ENCODE assay signal across 27 cellular contexts in the genomic region with DNA sequence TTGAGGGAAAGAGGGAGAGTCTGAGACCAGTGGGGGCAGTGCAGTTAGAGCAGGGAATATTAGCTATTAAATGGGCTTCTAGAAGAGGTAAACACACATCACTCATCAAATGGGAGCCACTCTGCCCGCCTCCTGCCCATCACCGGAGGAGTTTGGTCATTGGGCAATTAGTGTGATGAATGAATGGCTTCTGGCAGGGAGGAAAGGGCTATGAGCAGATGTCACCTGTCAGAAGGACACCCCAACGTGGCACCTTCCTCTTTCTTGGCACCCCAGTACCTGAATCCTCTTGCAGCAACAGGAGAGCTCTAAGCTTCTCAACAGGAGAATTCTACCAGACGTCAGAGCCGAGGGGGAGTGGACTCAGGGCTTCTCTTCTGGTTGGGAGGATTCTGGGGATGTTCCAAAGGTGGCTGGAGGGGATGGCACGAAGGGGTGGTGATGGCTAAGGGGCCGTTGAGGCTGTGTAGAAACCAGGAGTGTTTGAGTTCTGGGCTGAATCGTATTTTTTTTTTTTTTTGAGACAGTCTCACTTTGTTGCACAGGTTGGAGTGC. TPM values are rescaled to one million over a fixed set of nuclear protein-coding genes. Genes with fewer than 3 reads are reported as not detected.
DNase-seq lines count a peak whose midpoint lies in the region; ATAC-seq and TF ChIP-seq lines count a peak whose summit lies in the region.
"Had no signal": no experiment of that assay in that cellular context is flagged by ENCODE, and none has a peak within 500 bp of the region (broad histone marks: within the 10 kb centered on the region; RNA-seq: fewer than 3 reads in every experiment).

No MANE protein-coding gene starts in this region.

- no peaks in the 10 kb centered on the region for H3K27me3 ChIP-seq in IMR-90 (ENCODE audit: control insufficient read depth, insufficient read depth, low read length)
- H3K27me3 ChIP-seq in sigmoid colon: no peaks in the 10 kb centered on the region
- H3K27me3 ChIP-seq: right lobe of liver, transverse colon had no signal

- no CpG with 5 or more reads among the region's 8 CpGs for WGBS in IMR-90 (ENCODE audit: extremely low coverage in 2 of 2, insufficient read length in 1 of 2), 2 experiments
- WGBS in sigmoid colon, 2 donors: 84 to 87% methylated on average over 8 of the region's 8 CpGs

- H2BK120ac ChIP-seq in IMR-90 (ENCODE audit: low read depth, low read length): peak overlapping the region; percentile 68; the same call in 1 of the 2 replicates

- no peak overlapping the region; a peak in 1 of 4 replicates for H4K8ac ChIP-seq in IMR-90 (ENCODE audit: low read depth in 2 of 2, low read length in 2 of 2)

- H2AK5ac ChIP-seq in IMR-90 (ENCODE audit: low read depth, low read length): peak overlapping the region; percentile 81

- H3K4me1 ChIP-seq in IMR-90 (ENCODE audit: control insufficient read depth, insufficient read depth, low read length): peaks cover 24% of the 10 kb centered on the region
- H3K4me1 ChIP-seq in sigmoid colon: peaks cover 0 to 26% (median 7%) of the 10 kb centered on the region in 4 donors
- H3K4me1 ChIP-seq: parathyroid adenoma, right lobe of liver had no signal

- H3K4me3 ChIP-seq in IMR-90 (ENCODE audit: insufficient read depth, low read depth, low read length): no peak overlapping the region
- H3K4me3 ChIP-seq in coronary artery: no peak overlapping the region
- no peak overlapping the region for H3K4me3 ChIP-seq in sigmoid colon
- no peak overlapping the region for H3K4me3 ChIP-seq in foreskin fibroblast (ENCODE audit: low read depth in 1 of 2, low read length in 2 of 2)
- H3K4me3 ChIP-seq: right lobe of liver, transverse colon had no signal

- H3K23ac ChIP-seq in IMR-90 (ENCODE audit: low read depth, low read length): no peak overlapping the region

- TF ChIP-seq CTCF in IMR-90 (conservative IDR thresholded peaks at IDR 0.05; ENCODE audit: low read depth, low read length) (no peak), coronary artery (IDR thresholded peaks at IDR 0.05) (no peak), sigmoid colon (IDR thresholded peaks at IDR 0.05) (no peak), foreskin fibroblast (IDR thresholded peaks at IDR 0.05; ENCODE audit: low read depth, low read length) (no peak)

- peaks cover 0 to 5% of the 10 kb centered on the region in 2 experiments; a peak in 1 of 4 replicates for H3K79me1 ChIP-seq in IMR-90 (ENCODE audit: low read depth in 1 of 2, low read length in 2 of 2)

- H3K27ac ChIP-seq in IMR-90 (ENCODE audit: insufficient read depth, low read length): no peak overlapping the region
- H3K27ac ChIP-seq in coronary artery: no peak overlapping the region
- peak overlapping the region; percentile 61 to 74 (median 70) for H3K27ac ChIP-seq in sigmoid colon
- H3K27ac ChIP-seq: 22Rv1, parathyroid adenoma, right lobe of liver had no signal

- peak overlapping the region; percentile 51 for H2BK20ac ChIP-seq in IMR-90 (ENCODE audit: low read depth, low read length)

- no peak overlapping the region for H2BK5ac ChIP-seq in IMR-90 (ENCODE audit: low read depth, low read length, poor library complexity, severe bottlenecking)

- H4K91ac ChIP-seq in IMR-90 (ENCODE audit: insufficient read depth, low read depth, low read length): peak overlapping the region; percentile 3; the same call in 1 of the 2 replicates

- no peak overlapping the region for H2AK9ac ChIP-seq in IMR-90 (replicated peaks; ENCODE audit: low read depth, low read length, poor library complexity)

- H3K9me3 ChIP-seq in IMR-90 (ENCODE audit: control insufficient read depth, insufficient read depth, low read length) (no peaks in the 10 kb centered on the region), sigmoid colon (no peaks in the 10 kb centered on the region)
- H3K9me3 ChIP-seq: right lobe of liver, transverse colon had no signal

- no peak overlapping the region for H3K4me2 ChIP-seq in IMR-90 (ENCODE audit: low read depth, low read length)

- 0 out of 3 replicates have a peak overlapping the region, but pooled peaks have one; percentile 43 for H2BK15ac ChIP-seq in IMR-90 (ENCODE audit: low read depth, low read length)

- CTCF ChIA-PET in IMR-90 (lab: Yijun Ruan, JAX): no interaction called here

- TF ChIP-seq EP300 in sigmoid colon (IDR thresholded peaks at IDR 0.05): no peak

- in situ Hi-C loops in IMR-90 (cut with MboI; ENCODE audit: low sequenced_read_pairs): no loop called here

- H3K14ac ChIP-seq in IMR-90 (replicated peaks; ENCODE audit: low read depth, low read length): peak overlapping the region; percentile 52

- TF ChIP-seq RAD21 in IMR-90 (IDR thresholded peaks at IDR 0.05; ENCODE audit: low read length): no peak

- H4K20me1 ChIP-seq in IMR-90 (ENCODE audit: insufficient read depth, low read length): no peaks in the 10 kb centered on the region

- no peak for TF ChIP-seq POLR2A in IMR-90 (IDR thresholded peaks at IDR 0.05; ENCODE audit: low read depth, low read length)
- no peak for TF ChIP-seq POLR2A in sigmoid colon (IDR thresholded peaks at IDR 0.05)

- peaks cover 21% of the 10 kb centered on the region for H3K9me1 ChIP-seq in IMR-90 (ENCODE audit: insufficient read depth, low read length)

- peak; percentile 28 for DNase-seq in DMS 273 (lab: John Stamatoyannopoulos, UW; ENCODE audit: unreplicated experiment)
- DNase-seq in DMS 273 treated with DMSO at 0.1 percent for 48 hours (lab: John Stamatoyannopoulos, UW): no peak
- no peak for DNase-seq in IMR-90
- DNase-seq in coronary artery (ENCODE audit: low spot score): peak; percentile 62
- DNase-seq in sigmoid colon: peak; percentile 50
- DNase-seq in occipital lobe (lab: John Stamatoyannopoulos, UW): no peak
- DNase-seq in HK-2 (ENCODE audit: unreplicated experiment): no peak
- no peak for DNase-seq in foreskin fibroblast
- DNase-seq: CD8-positive, alpha-beta T cell; Karpas-422; mesendoderm; MV-4-11; NCI-H1930; NCI-H226; stimulated activated CD4-positive, alpha-beta T cell treated with anti-CD3 and anti-CD28 coated beads, Interleukin-15, amount 100 ng/mL, for 24 hours; SW 1271; T1000; transverse colon had no signal

- H3K36me3 ChIP-seq in IMR-90 (ENCODE audit: control insufficient read depth, insufficient read depth, low read length) (no peaks in the 10 kb centered on the region), sigmoid colon (no peaks in the 10 kb centered on the region)
- H3K36me3 ChIP-seq: right lobe of liver, transverse colon had no signal

- H3K56ac ChIP-seq in IMR-90 (ENCODE audit: extremely low read depth, insufficient read depth, low read length): no peak overlapping the region

- BruUV-seq in IMR-90 (replicated peaks; lab: Mats Ljungman, UMichigan): no TSS peak

- 0 out of 2 replicates have a peak overlapping the region, but pooled peaks have one; percentile 15 for H3K4ac ChIP-seq in IMR-90 (ENCODE audit: low read depth, low read length)

- intact Hi-C loops in IMR-90 (cut with micrococcal nuclease): no loop called here
- intact Hi-C loops in sigmoid colon (cut with DNase I): no loop called here

- POLR2A ChIA-PET in IMR-90 (lab: Charles Lee; ENCODE audit: unreplicated experiment): no interaction called here

- no peak overlapping the region for H2AFZ ChIP-seq in IMR-90 (replicated peaks; ENCODE audit: low read length, poor library complexity)
- H2AFZ ChIP-seq: parathyroid adenoma had no signal

- no peak for ATAC-seq in IMR-90 (ENCODE audit: low read depth)
- ATAC-seq: activated naive CD4-positive, alpha-beta T cell treated with anti-CD3 and anti-CD28 coated beads, Interleukin-2, amount 50 U/mL, for 72 hours; activated T-helper 17 cell treated with anti-CD3 and anti-CD28 coated beads, Interleukin-2, amount 50 U/mL, for 72 hours; CD8-positive, alpha-beta T cell; naive thymus-derived CD8-positive, alpha-beta T cell; WTC11 had no signal

- no peak overlapping the region for H4K5ac ChIP-seq in IMR-90 (ENCODE audit: low read depth, low read length)

- H3K18ac ChIP-seq in IMR-90 (ENCODE audit: low read depth, low read length): no peak overlapping the region

- dilution Hi-C loops in IMR-90 (cut with HindIII; ENCODE audit: low sequenced_read_pairs, unreplicated experiment): no loop called here

- no peak overlapping the region for H3K9ac ChIP-seq in IMR-90 (ENCODE audit: low read depth, low read length)
- H3K9ac ChIP-seq: parathyroid adenoma had no signal

TF ChIP-seq in IMR-90, 13 proteins besides CTCF, POLR2A, EP300 and RAD21 (continues in another document):
- TF ChIP-seq FOS (IDR thresholded peaks at IDR 0.05; ENCODE audit: low read depth, low read length) (no peak), BHLHE40 (IDR thresholded peaks at IDR 0.05; ENCODE audit: low read depth, low read length) (no peak), NFE2L2 (IDR thresholded peaks at IDR 0.05; ENCODE audit: low read depth, low read length) (no peak), MAFK (IDR thresholded peaks at IDR 0.05; ENCODE audit: low read depth, low read length) (no peak), MAZ (IDR thresholded peaks at IDR 0.05; ENCODE audit: borderline replicate concordance, low read depth, low read length) (no peak)

RNA-seq across cellular contexts. Expression of a gene that starts 11.0 kb away (rescaled TPM):
- total RNA-seq in IMR-90 (2012; rRNA removed) (1.7 and 3.4 TPM in 2 replicates), sigmoid colon (10 to 100 TPM; 14.8 to 31.4 (median 26.2) TPM), occipital lobe (0.78 TPM)
- polyA plus RNA-seq in IMR-90 (2012; rRNA removed) (8.4 and 9.0 TPM in 2 replicates), sigmoid colon (10 to 100 TPM in 1 of 3 donors, 1 to 10 TPM in 2; 1.4 to 34.6 (median 4.8) TPM)
- polyA plus RNA-seq in IMR-90 (2012; cell fraction: cytosol; rRNA removed): 5.2 and 16.8 TPM in 2 replicates
- 7.4 and 9.5 TPM in 2 replicates for polyA plus RNA-seq in IMR-90 (2012; cell fraction: nucleus; rRNA removed; ENCODE audit: low replicate concordance)
- total RNA-seq: activated naive CD4-positive, alpha-beta T cell treated with anti-CD3 and anti-CD28 coated beads, Interleukin-2, amount 50 U/mL, for 72 hours; activated T-helper 17 cell treated with anti-CD3 and anti-CD28 coated beads, Interleukin-2, amount 50 U/mL, for 72 hours; G401; naive thymus-derived CD8-positive, alpha-beta T cell; OCI-LY7 had no signal
- polyA plus RNA-seq: naive thymus-derived CD8-positive, alpha-beta T cell had no signal

RNA-seq across cellular contexts. Expression of a gene that starts 25.4 kb away (rescaled TPM):
- 50.0 and 51.8 TPM in 2 replicates for total RNA-seq in IMR-90 (2012; rRNA removed)
- 73.4 and 90.7 TPM in 2 replicates for polyA plus RNA-seq in IMR-90 (2012; rRNA removed)
- polyA plus RNA-seq in IMR-90 (2012; cell fraction: cytosol; rRNA removed): 61.1 and 63.0 TPM in 2 replicates
- 33.7 and 43.7 TPM in 2 replicates for polyA plus RNA-seq in IMR-90 (2012; cell fraction: nucleus; rRNA removed; ENCODE audit: low replicate concordance)
- 10 to 100 TPM; 11.1 to 19.1 (median 13.4) TPM for total RNA-seq in sigmoid colon
- 100 to 1,000 TPM in 1 of 3 donors, 10 to 100 TPM in 2; 51.1 to 132 (median 60.3) TPM for polyA plus RNA-seq in sigmoid colon
- total RNA-seq in occipital lobe: 13.1 TPM

RNA-seq across cellular contexts. Expression of a gene that starts 39.6 kb away (rescaled TPM):
- total RNA-seq in IMR-90 (2012; rRNA removed) (2.5 and 3.9 TPM in 2 replicates), sigmoid colon (10 to 100 TPM; 14.3 to 26.3 (median 14.4) TPM), occipital lobe (5.8 TPM)
- polyA plus RNA-seq in IMR-90 (2012; rRNA removed) (10.4 and 12.1 TPM in 2 replicates), sigmoid colon (10 to 100 TPM in 2 of 3 donors, 1 to 10 TPM in 1; 7.2 to 55.9 (median 10.6) TPM)
- polyA plus RNA-seq in IMR-90 (2012; cell fraction: cytosol; rRNA removed): 5.4 and 8.9 TPM in 2 replicates
- polyA plus RNA-seq in IMR-90 (2012; cell fraction: nucleus; rRNA removed; ENCODE audit: low replicate concordance): 108 and 158 TPM in 2 replicates

RNA-seq across cellular contexts. Expression of a gene that starts 55.3 kb away (rescaled TPM):
- 33.7 and 34.7 TPM in 2 replicates for total RNA-seq in IMR-90 (2012; rRNA removed)
- 249 and 273 TPM in 2 replicates for polyA plus RNA-seq in IMR-90 (2012; rRNA removed)
- polyA plus RNA-seq in IMR-90 (2012; cell fraction: cytosol; rRNA removed): 146 and 259 TPM in 2 replicates
- 165 and 308 TPM in 2 replicates for polyA plus RNA-seq in IMR-90 (2012; cell fraction: nucleus; rRNA removed; ENCODE audit: low replicate concordance)
- total RNA-seq in sigmoid colon: 100 to 1,000 TPM; 134 to 277 (median 186) TPM
- 100 to 1,000 TPM in 2 of 3 donors, 10 to 100 TPM in 1; 92.5 to 415 (median 138) TPM for polyA plus RNA-seq in sigmoid colon
- 24.2 TPM for total RNA-seq in occipital lobe

Comparison
In these comparisons a context has a peak if more than half of its experiments do, and no peak if none do; other contexts are left out.
1. DNase-seq: peak in DMS 273 (single experiment), coronary artery (single experiment) and sigmoid colon (single experiment); none in DMS 273 treated with DMSO at 0.1 percent for 48 hours (single experiment), IMR-90 (single experiment), occipital lobe (single experiment), HK-2 (single experiment) and foreskin fibroblast (0 of 2).
2. H3K27ac ChIP-seq: peak in sigmoid colon (4 of 4); none in IMR-90 (single experiment) and coronary artery (0 of 2).